15 cellular contexts compared by ENCODE assay signal in genomic region chr21:43842742-43843141, GRCh38. TPM values are rescaled to one million over a fixed set of nuclear protein-coding genes. Genes with fewer than 3 reads are reported as not detected.
DNase-seq lines count a peak whose midpoint lies in the region; ATAC-seq, FAIRE-seq and TF ChIP-seq lines count a peak whose summit lies in the region.
"Had no signal": no experiment of that assay in that cellular context is flagged by ENCODE, and none has a peak within 500 bp of the region (broad histone marks: within the 10 kb centered on the region; RNA-seq: fewer than 3 reads in every experiment).

No MANE protein-coding gene starts in this region.

- H2BK120ac ChIP-seq in mesenchymal stem cell (ENCODE audit: low read depth, low read length), result no peak overlapping the region

- no peak overlapping the region for H3K4me2 ChIP-seq in mesenchymal stem cell (ENCODE audit: low read length, poor library complexity, severe bottlenecking)
- H3K4me2 ChIP-seq: A549, hepatocyte had no signal

- H3K9me3 Mint-ChIP-seq in activated CD4-positive, alpha-beta T cell treated with anti-CD3 and anti-CD28 coated beads, Interleukin-2, amount 10 ng/mL, durations not matched to agents 24 days and 14 days, result peaks cover 7% of the 10 kb centered on the region
- no peaks in the 10 kb centered on the region for H3K9me3 Mint-ChIP-seq in activated B cell treated with CpG ODN at 0.5 μM for 24 hours

- no peak overlapping the region for H4K8ac ChIP-seq in mesenchymal stem cell (ENCODE audit: low read length)

- FAIRE-seq in kidney (lab: Jason Lieb, UNC), result no peak
- FAIRE-seq: A549 had no signal

- ATAC-seq in activated B cell treated with CpG ODN at 0.5 μM for 24 hours (ENCODE audit: low read depth), result no peak
- ATAC-seq: A549, HCT116 had no signal

- H3K4me1 ChIP-seq in mesenchymal stem cell (ENCODE audit: control insufficient read depth, insufficient read depth, low read depth, low read length) (no peaks in the 10 kb centered on the region), kidney (ENCODE audit: control insufficient read depth in 1 of 2, insufficient read depth in 1 of 2, low read depth in 1 of 2, low read length in 2 of 2) (no peaks in the 10 kb centered on the region)
- H3K4me1 ChIP-seq: A549, breast epithelium had no signal

- H2BK15ac ChIP-seq in mesenchymal stem cell (ENCODE audit: low read depth, poor library complexity, severe bottlenecking), result no peak overlapping the region

- H3K4me3 Mint-ChIP-seq in activated CD4-positive, alpha-beta T cell treated with anti-CD3 and anti-CD28 coated beads, Interleukin-2, amount 10 ng/mL, durations not matched to agents 24 days and 14 days, result peak overlapping the region; percentile 55
- H3K4me3 Mint-ChIP-seq in activated B cell treated with CpG ODN at 0.5 μM for 24 hours, result peak overlapping the region; percentile 8

- intact Hi-C loops in activated CD4-positive, alpha-beta T cell treated with anti-CD3 and anti-CD28 coated beads, Interleukin-2, amount 10 ng/mL, durations not matched to agents 24 days and 14 days (cut with micrococcal nuclease), result loop anchor here (1.0 kb wide), 2 partner anchors 13 to 51 kb away; no protein-coding TSS in a partner anchor
- intact Hi-C loops in activated B cell treated with CpG ODN at 0.5 μM for 24 hours (cut with micrococcal nuclease), result no loop called here
- intact Hi-C loops in kidney (cut with DNase I), result no loop called here

- CTCF ChIA-PET in activated B cell treated with CpG ODN at 0.5 μM for 24 hours (lab: Charles Lee), result interaction anchor here (0.6 kb wide), 1 partner anchor 134 kb away, joined by 3 read pairs; no protein-coding TSS in a partner anchor

- no peaks in the 10 kb centered on the region for H3K79me1 ChIP-seq in mesenchymal stem cell (replicated peaks; ENCODE audit: low read length, poor library complexity, severe bottlenecking)

- H3K23ac ChIP-seq in mesenchymal stem cell (ENCODE audit: low read length in 2 of 2), result no peak overlapping the region

- no peak overlapping the region for H3K4me3 ChIP-seq in mesenchymal stem cell (ENCODE audit: insufficient read depth in 1 of 2, low read depth in 1 of 2, low read length in 2 of 2)
- no peak overlapping the region for H3K4me3 ChIP-seq in kidney (ENCODE audit: low read length in 2 of 2)
- H3K4me3 ChIP-seq: A549, breast epithelium, hepatocyte, lung had no signal

- H4K91ac ChIP-seq in mesenchymal stem cell (ENCODE audit: low read length), result no peak overlapping the region

- H2AK5ac ChIP-seq in mesenchymal stem cell (ENCODE audit: low read length, severe bottlenecking), result no peak overlapping the region

- H2BK12ac ChIP-seq in mesenchymal stem cell (ENCODE audit: low read length in 2 of 2), result no peak overlapping the region

- peaks cover 14% of the 10 kb centered on the region for H3K4me1 Mint-ChIP-seq in activated CD4-positive, alpha-beta T cell treated with anti-CD3 and anti-CD28 coated beads, Interleukin-2, amount 10 ng/mL, durations not matched to agents 24 days and 14 days
- H3K4me1 Mint-ChIP-seq in activated B cell treated with CpG ODN at 0.5 μM for 24 hours, result peaks cover 6% of the 10 kb centered on the region

- no peak overlapping the region for H2AFZ ChIP-seq in mesenchymal stem cell (ENCODE audit: low read depth, low read length)
- H2AFZ ChIP-seq: hepatocyte had no signal

- POLR2A ChIA-PET in activated B cell treated with CpG ODN at 0.5 μM for 24 hours (lab: Charles Lee), result interaction anchor here (0.6 to 0.8 kb wide), 5 partner anchors 19 to 168 kb away, joined by 3 to 4 read pairs (median 3); no protein-coding TSS in a partner anchor

- H3K18ac ChIP-seq in mesenchymal stem cell (ENCODE audit: low read depth in 1 of 2, low read length in 2 of 2), result no peak overlapping the region

- H3K9me3 ChIP-seq in mesenchymal stem cell (ENCODE audit: control insufficient read depth, low read length) (no peaks in the 10 kb centered on the region), kidney (ENCODE audit: control insufficient read depth in 1 of 2, low read length in 2 of 2) (no peaks in the 10 kb centered on the region)
- H3K9me3 ChIP-seq: A549, breast epithelium had no signal

- no CpG with 5 or more reads among the region's 2 CpGs for whole genome bisulfite sequencing in mesenchymal stem cell

- H3K27me3 ChIP-seq in mesenchymal stem cell (ENCODE audit: control insufficient read depth in 1 of 2, insufficient read depth in 1 of 2, low read length in 2 of 2), result peaks cover 15 to 16% of the 10 kb centered on the region in 2 experiments
- H3K27me3 ChIP-seq: breast epithelium, hepatocyte had no signal

- H3K9ac ChIP-seq in mesenchymal stem cell (ENCODE audit: low read length) (no peak overlapping the region), kidney (ENCODE audit: low read length in 2 of 2) (no peak overlapping the region)

- H3K27ac ChIP-seq in mesenchymal stem cell (ENCODE audit: low read length, poor library complexity, severe bottlenecking) (no peak overlapping the region), kidney (ENCODE audit: low read depth in 2 of 2, low read length in 2 of 2) (no peak overlapping the region)
- H3K27ac ChIP-seq: A549, breast epithelium, hepatocyte had no signal

- DNase-seq in activated CD4-positive, alpha-beta T cell treated with anti-CD3 and anti-CD28 coated beads, Interleukin-2, amount 10 ng/mL, durations not matched to agents 24 days and 14 days, result no peak
- no peak for DNase-seq in activated CD4-positive, alpha-beta T cell treated with anti-CD3 and anti-CD28 coated beads for 48 hours
- DNase-seq in MV-4-11 (lab: John Stamatoyannopoulos, UW) (peak; percentile 88), activated B cell treated with CpG ODN at 0.5 μM for 24 hours (no peak), mesenchymal stem cell (peak; percentile 14), T-helper 9 cell (no peak), G401 (ENCODE audit: low spot score) (no peak), kidney (no peak)
- DNase-seq: DMS53, NCI-H1694 had no signal

- no peak overlapping the region for H2BK5ac ChIP-seq in mesenchymal stem cell (ENCODE audit: low read depth, low read length, poor library complexity, severe bottlenecking)

- no peak overlapping the region for H3K14ac ChIP-seq in mesenchymal stem cell (ENCODE audit: low read length in 2 of 2)

- no peak for TF ChIP-seq CTCF in activated B cell treated with CpG ODN at 0.5 μM for 24 hours (IDR thresholded peaks at IDR 0.05)
- no peak for TF ChIP-seq CTCF in kidney (IDR thresholded peaks at IDR 0.05; ENCODE audit: borderline replicate concordance, extremely low read depth, insufficient read depth)

- peaks cover 14% of the 10 kb centered on the region for H3K27me3 Mint-ChIP-seq in activated CD4-positive, alpha-beta T cell treated with anti-CD3 and anti-CD28 coated beads, Interleukin-2, amount 10 ng/mL, durations not matched to agents 24 days and 14 days
- H3K27me3 Mint-ChIP-seq in activated B cell treated with CpG ODN at 0.5 μM for 24 hours, result peaks cover 6% of the 10 kb centered on the region

- H3K4ac ChIP-seq in mesenchymal stem cell (ENCODE audit: low read depth in 1 of 2, low read length in 2 of 2), result no peak overlapping the region

- H3K36me3 ChIP-seq in mesenchymal stem cell (ENCODE audit: control insufficient read depth in 1 of 2, insufficient read depth in 2 of 2, low read depth in 1 of 2, low read length in 2 of 2) (no peaks in the 10 kb centered on the region), kidney (ENCODE audit: control insufficient read depth in 1 of 2, insufficient read depth in 2 of 2, low read length in 2 of 2) (no peaks in the 10 kb centered on the region)
- H3K36me3 ChIP-seq: breast epithelium had no signal

- peak overlapping the region; percentile 30 for H3K27ac Mint-ChIP-seq in activated CD4-positive, alpha-beta T cell treated with anti-CD3 and anti-CD28 coated beads, Interleukin-2, amount 10 ng/mL, durations not matched to agents 24 days and 14 days
- H3K27ac Mint-ChIP-seq in activated B cell treated with CpG ODN at 0.5 μM for 24 hours, result peak overlapping the region; percentile 36

- peaks cover 2% of the 10 kb centered on the region for H3K36me3 Mint-ChIP-seq in activated CD4-positive, alpha-beta T cell treated with anti-CD3 and anti-CD28 coated beads, Interleukin-2, amount 10 ng/mL, durations not matched to agents 24 days and 14 days (ENCODE audit: low read depth)
- H3K36me3 Mint-ChIP-seq in activated B cell treated with CpG ODN at 0.5 μM for 24 hours (ENCODE audit: low read depth), result no peaks in the 10 kb centered on the region

- in situ Hi-C loops in G401 (cut with HindIII; ENCODE audit: low sequenced_read_pairs), result no loop called here

RNA-seq across cellular contexts. Expression of gene AGPAT3, which starts 22.3 kb away (rescaled TPM):
- 127 and 130 TPM in 2 replicates for total RNA-seq in activated CD4-positive, alpha-beta T cell treated with anti-CD3 and anti-CD28 coated beads, Interleukin-2, amount 10 ng/mL, durations not matched to agents 24 days and 14 days
- total RNA-seq in activated B cell treated with CpG ODN at 0.5 μM for 24 hours (48.9 and 57.7 TPM in 2 replicates), kidney (86.2 TPM)
- 38.6 TPM for polyA plus RNA-seq in mesenchymal stem cell (2013, experiment 1 of 2)
- polyA plus RNA-seq in mesenchymal stem cell (2013, experiment 2 of 2), result 39.2 TPM
- total RNA-seq in G401 (2014; rRNA removed; shearing (Covaris generic)), result 5.3 and 14.7 TPM in 2 replicates
- polyA plus RNA-seq in kidney (ENCODE audit: insufficient read depth, low read depth, low replicate concordance), result 40.3 TPM

RNA-seq across cellular contexts. Expression of gene RRP1, which starts 53.4 kb away (rescaled TPM):
- 94.4 and 99.4 TPM in 2 replicates for total RNA-seq in activated CD4-positive, alpha-beta T cell treated with anti-CD3 and anti-CD28 coated beads, Interleukin-2, amount 10 ng/mL, durations not matched to agents 24 days and 14 days
- total RNA-seq in activated B cell treated with CpG ODN at 0.5 μM for 24 hours (36.8 and 37.0 TPM in 2 replicates), kidney (18.7 TPM)
- 14.5 TPM for polyA plus RNA-seq in mesenchymal stem cell (2013, experiment 1 of 2)
- polyA plus RNA-seq in mesenchymal stem cell (2013, experiment 2 of 2), result 14.1 TPM
- total RNA-seq in G401 (2014; rRNA removed; shearing (Covaris generic)), result 38.6 and 51.2 TPM in 2 replicates
- 12.9 TPM for polyA plus RNA-seq in kidney (ENCODE audit: insufficient read depth, low read depth, low replicate concordance)

Comparison
In these comparisons a context has a peak if more than half of its experiments do, and no peak if none do; other contexts are left out.
1. DNase-seq: peak in MV-4-11 (single experiment) and mesenchymal stem cell (single experiment); none in activated CD4-positive, alpha-beta T cell treated with anti-CD3 and anti-CD28 coated beads, Interleukin-2, amount 10 ng/mL, durations not matched to agents 24 days and 14 days (single experiment), activated CD4-positive, alpha-beta T cell treated with anti-CD3 and anti-CD28 coated beads for 48 hours (single experiment), activated B cell treated with CpG ODN at 0.5 μM for 24 hours (single experiment), T-helper 9 cell (single experiment), G401 (single experiment) and kidney (single experiment).